In the genomic region with DNA sequence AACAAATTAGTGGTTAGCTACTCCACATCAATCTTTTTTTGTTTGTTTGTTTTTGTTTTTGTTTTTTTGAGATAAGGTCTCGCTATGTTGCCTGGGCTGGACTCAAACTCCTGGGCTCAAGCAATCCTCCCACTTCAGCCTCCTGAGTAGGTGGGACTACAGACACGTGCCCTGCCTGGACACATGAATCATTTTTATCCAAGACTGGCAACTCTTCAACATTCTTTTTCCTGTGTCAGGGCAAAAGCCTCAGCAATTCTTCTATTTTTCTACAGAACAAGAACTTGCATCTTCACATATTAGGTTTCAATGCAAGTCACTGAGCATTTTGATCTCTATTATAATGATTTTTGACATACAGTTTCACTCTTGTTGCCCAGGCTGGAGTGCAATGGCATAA, we compare ENCODE assay signal across 19 cellular contexts.
DNase-seq lines count a peak whose midpoint lies in the region; ATAC-seq and TF ChIP-seq lines count a peak whose summit lies in the region.
"Had no signal": no experiment of that assay in that cellular context is flagged by ENCODE, and none has a peak within 500 bp of the region (broad histone marks: within the 10 kb centered on the region; RNA-seq: fewer than 3 reads in every experiment).

No MANE protein-coding gene starts in this region.

- H2AK5ac ChIP-seq in mesendoderm (ENCODE audit: low read length): no peak overlapping the region

- no CpG with 5 or more reads among the region's 2 CpGs for WGBS in mesendoderm (ENCODE audit: extremely low coverage, insufficient coverage, low lambda C conversion rate)

- H2BK120ac ChIP-seq in mesendoderm (ENCODE audit: low read depth, low read length): no peak overlapping the region

- H3K27me3 Mint-ChIP-seq in stimulated activated naive CD8-positive, alpha-beta T cell treated with anti-CD3 and anti-CD28 coated beads, Interleukin-15, amount 100 ng/mL, for 72 hours: no peaks in the 10 kb centered on the region
- H3K27me3 Mint-ChIP-seq in activated T-helper 2 cell treated with anti-CD3 and anti-CD28 coated beads, Interferon-gamma antibody, Interleukin-2, Interleukin-4, amounts not matched to agents 10 μg/mL and 5 μg/mL and 100 μg/mL, durations not matched to agents 14 hours and 24 hours and 36 hours (ENCODE audit: low read depth): no peaks in the 10 kb centered on the region
- H3K27me3 Mint-ChIP-seq in activated T-cell treated with anti-CD3 and anti-CD28 coated beads, Interleukin-2, amount 50 U/mL, for 24 hours: peaks cover 2% of the 10 kb centered on the region

- CTCF ChIA-PET in HEK293 (lab: Yijun Ruan, JAX): no interaction called here

- POLR2A ChIA-PET in HEK293 (lab: Yijun Ruan, JAX): no interaction called here

- no peak for TF ChIP-seq CTCF in AG10803 (conservative IDR thresholded peaks at IDR 0.05; ENCODE audit: low read length)
- no peak for TF ChIP-seq CTCF in HEK293 (tag by site-specific recombination; IDR thresholded peaks at IDR 0.05)
- TF ChIP-seq CTCF in cardiac fibroblast (IDR thresholded peaks at IDR 0.05; ENCODE audit: low read depth, low read length): no peak

- H4K8ac ChIP-seq in mesendoderm (ENCODE audit: low read depth, low read length): no peak overlapping the region

- H3K27ac ChIP-seq in HEK293 (ENCODE audit: extremely low read depth, low read depth, low read length) (no peak overlapping the region), mesendoderm (ENCODE audit: low read depth, low read length) (no peak overlapping the region)
- H3K27ac ChIP-seq: Peyer's patch, SJCRH30 had no signal

- no peaks in the 10 kb centered on the region for H3K4me1 ChIP-seq in HEK293 (ENCODE audit: control insufficient read depth, insufficient read depth, low read length)
- no peaks in the 10 kb centered on the region for H3K4me1 ChIP-seq in mesendoderm (ENCODE audit: control insufficient read depth, low read depth, low read length)
- H3K4me1 ChIP-seq: Peyer's patch, SJCRH30 had no signal

- H3K56ac ChIP-seq in mesendoderm (ENCODE audit: low read length): no peak overlapping the region

- H3K79me1 ChIP-seq in mesendoderm (ENCODE audit: low read length): no peaks in the 10 kb centered on the region

- H3K4me3 ChIP-seq in AG10803 (ENCODE audit: low read length) (no peak overlapping the region), HEK293 (ENCODE audit: low read depth, low read length) (no peak overlapping the region), cardiac fibroblast (replicated peaks in 1 of 2; ENCODE audit: low read depth in 2 of 2, low read length in 2 of 2) (no peak overlapping the region), mesendoderm (ENCODE audit: low read length) (no peak overlapping the region)
- H3K4me3 ChIP-seq: GM12878, Peyer's patch, SJCRH30 had no signal

- H3K36me3 Mint-ChIP-seq in activated T-helper 2 cell treated with anti-CD3 and anti-CD28 coated beads, Interferon-gamma antibody, Interleukin-2, Interleukin-4, amounts not matched to agents 10 μg/mL and 5 μg/mL and 100 μg/mL, durations not matched to agents 14 hours and 24 hours and 36 hours (ENCODE audit: low read depth): no peaks in the 10 kb centered on the region
- H3K36me3 Mint-ChIP-seq in activated T-cell treated with anti-CD3 and anti-CD28 coated beads, Interleukin-2, amount 50 U/mL, for 24 hours (ENCODE audit: low read depth): no peaks in the 10 kb centered on the region
- H3K36me3 Mint-ChIP-seq: CD14-positive monocyte, IgD-negative memory B cell had no signal

- H3K23ac ChIP-seq in mesendoderm (ENCODE audit: low read length): no peak overlapping the region

- no peak overlapping the region for H3K18ac ChIP-seq in mesendoderm (ENCODE audit: low read length)

- no peaks in the 10 kb centered on the region for H3K27me3 ChIP-seq in mesendoderm (ENCODE audit: insufficient read depth, low read length, poor library complexity)
- H3K27me3 ChIP-seq: Peyer's patch, SJCRH30 had no signal

- intact Hi-C loops in activated T-helper 2 cell treated with anti-CD3 and anti-CD28 coated beads, Interferon-gamma antibody, Interleukin-2, Interleukin-4, amounts not matched to agents 10 μg/mL and 5 μg/mL and 100 μg/mL, durations not matched to agents 14 hours and 24 hours and 36 hours (cut with micrococcal nuclease): no loop called here

- no peaks in the 10 kb centered on the region for H3K9me3 ChIP-seq in HEK293 (ENCODE audit: control insufficient read depth, insufficient read depth, low read depth, low read length)
- H3K9me3 ChIP-seq: Peyer's patch, SJCRH30 had no signal

- H3K4me3 Mint-ChIP-seq in stimulated activated naive CD8-positive, alpha-beta T cell treated with anti-CD3 and anti-CD28 coated beads, Interleukin-15, amount 100 ng/mL, for 72 hours: no peak overlapping the region
- H3K4me3 Mint-ChIP-seq in activated T-helper 2 cell treated with anti-CD3 and anti-CD28 coated beads, Interferon-gamma antibody, Interleukin-2, Interleukin-4, amounts not matched to agents 10 μg/mL and 5 μg/mL and 100 μg/mL, durations not matched to agents 14 hours and 24 hours and 36 hours (ENCODE audit: low read depth): no peak overlapping the region
- no peak overlapping the region for H3K4me3 Mint-ChIP-seq in activated T-cell treated with anti-CD3 and anti-CD28 coated beads, Interleukin-2, amount 50 U/mL, for 24 hours
- H3K4me3 Mint-ChIP-seq: B cell, CD14-positive monocyte had no signal

- no peak overlapping the region for H3K27ac Mint-ChIP-seq in stimulated activated naive CD8-positive, alpha-beta T cell treated with anti-CD3 and anti-CD28 coated beads, Interleukin-15, amount 100 ng/mL, for 72 hours
- H3K27ac Mint-ChIP-seq in activated T-helper 2 cell treated with anti-CD3 and anti-CD28 coated beads, Interferon-gamma antibody, Interleukin-2, Interleukin-4, amounts not matched to agents 10 μg/mL and 5 μg/mL and 100 μg/mL, durations not matched to agents 14 hours and 24 hours and 36 hours: no peak overlapping the region
- no peak overlapping the region for H3K27ac Mint-ChIP-seq in activated T-cell treated with anti-CD3 and anti-CD28 coated beads, Interleukin-2, amount 50 U/mL, for 24 hours
- H3K27ac Mint-ChIP-seq: B cell, CD14-positive monocyte, IgD-negative memory B cell had no signal

- no peak overlapping the region for H2BK5ac ChIP-seq in mesendoderm (ENCODE audit: low read length)

- H4K5ac ChIP-seq in mesendoderm (ENCODE audit: low read length): no peak overlapping the region

- H3K4ac ChIP-seq in mesendoderm (ENCODE audit: low read depth, low read length): peak overlapping the region; percentile 50

- DNase-seq in AG10803 (ENCODE audit: low read depth) (peak; percentile 11), cardiac fibroblast (ENCODE audit: low read depth in 2 of 2) (peak; percentile 28), mesendoderm (no peak)
- DNase-seq in stimulated activated naive CD8-positive, alpha-beta T cell treated with anti-CD3 and anti-CD28 coated beads, Interleukin-15, amount 100 ng/mL, for 72 hours: no peak
- no peak for DNase-seq in activated T-helper 2 cell treated with anti-CD3 and anti-CD28 coated beads, Interferon-gamma antibody, Interleukin-2, Interleukin-4, amounts not matched to agents 10 μg/mL and 5 μg/mL and 100 μg/mL, durations not matched to agents 14 hours and 24 hours and 36 hours (ENCODE audit: low spot score)
- DNase-seq in activated T-cell treated with anti-CD3 and anti-CD28 coated beads, Interleukin-2, amount 50 U/mL, for 24 hours: no peak
- DNase-seq: NCI-H1694 treated with DMSO at 0.1 percent for 48 hours, NCI-H2081 treated with DMSO at 0.1 percent for 48 hours, NCI-H2171 treated with DMSO at 0.1 percent for 48 hours, NCI-H524 treated with DMSO at 0.1 percent for 48 hours, NCI-H82, Peyer's patch, SJCRH30 had no signal

- H3K4me2 ChIP-seq in mesendoderm (ENCODE audit: low read length): no peak overlapping the region

- H3K4me1 Mint-ChIP-seq in stimulated activated naive CD8-positive, alpha-beta T cell treated with anti-CD3 and anti-CD28 coated beads, Interleukin-15, amount 100 ng/mL, for 72 hours: no peaks in the 10 kb centered on the region
- no peaks in the 10 kb centered on the region for H3K4me1 Mint-ChIP-seq in activated T-helper 2 cell treated with anti-CD3 and anti-CD28 coated beads, Interferon-gamma antibody, Interleukin-2, Interleukin-4, amounts not matched to agents 10 μg/mL and 5 μg/mL and 100 μg/mL, durations not matched to agents 14 hours and 24 hours and 36 hours (ENCODE audit: low read depth)
- no peaks in the 10 kb centered on the region for H3K4me1 Mint-ChIP-seq in activated T-cell treated with anti-CD3 and anti-CD28 coated beads, Interleukin-2, amount 50 U/mL, for 24 hours (ENCODE audit: low read depth)
- H3K4me1 Mint-ChIP-seq: B cell, CD14-positive monocyte, IgD-negative memory B cell had no signal

- peaks cover 0 to 5% of the 10 kb centered on the region in 2 donors for H3K9me3 Mint-ChIP-seq in stimulated activated naive CD8-positive, alpha-beta T cell treated with anti-CD3 and anti-CD28 coated beads, Interleukin-15, amount 100 ng/mL, for 72 hours
- no peaks in the 10 kb centered on the region for H3K9me3 Mint-ChIP-seq in activated T-helper 2 cell treated with anti-CD3 and anti-CD28 coated beads, Interferon-gamma antibody, Interleukin-2, Interleukin-4, amounts not matched to agents 10 μg/mL and 5 μg/mL and 100 μg/mL, durations not matched to agents 14 hours and 24 hours and 36 hours
- no peaks in the 10 kb centered on the region for H3K9me3 Mint-ChIP-seq in activated T-cell treated with anti-CD3 and anti-CD28 coated beads, Interleukin-2, amount 50 U/mL, for 24 hours

- no peaks in the 10 kb centered on the region for H3K79me2 ChIP-seq in mesendoderm (ENCODE audit: control insufficient read depth, insufficient read depth, low read length)

- H3K36me3 ChIP-seq in HEK293 (ENCODE audit: control insufficient read depth in 2 of 2, insufficient read depth in 1 of 2, low read length in 2 of 2): no peaks in the 10 kb centered on the region
- H3K36me3 ChIP-seq in mesendoderm (ENCODE audit: control insufficient read depth, insufficient read depth, low read length): no peaks in the 10 kb centered on the region
- H3K36me3 ChIP-seq: Peyer's patch, SJCRH30 had no signal

- ATAC-seq in GM19397 (IDR thresholded peaks at IDR 0.05; ENCODE audit: unreplicated experiment): no peak
- no peak for ATAC-seq in stimulated activated naive CD8-positive, alpha-beta T cell treated with anti-CD3 and anti-CD28 coated beads, Interleukin-15, amount 100 ng/mL, for 72 hours
- ATAC-seq: GM12878 had no signal

- H3K9ac ChIP-seq in mesendoderm (ENCODE audit: low read length): no peak overlapping the region

- H2BK15ac ChIP-seq in mesendoderm (replicated peaks; ENCODE audit: low read depth): no peak overlapping the region

TF ChIP-seq in HEK293, 187 proteins besides CTCF, POLR2A, EP300 and RAD21 (continues in another document):
- TF ChIP-seq ZFHX2 (tag by site-specific recombination; conservative IDR thresholded peaks at IDR 0.05): 0 out of 2 replicates have a peak, but pooled peaks have one; percentile 12

Comparison
In these comparisons a context has a peak if more than half of its experiments do, and no peak if none do; other contexts are left out.
1. DNase-seq: peak in AG10803 (single experiment) and cardiac fibroblast (2 of 2); none in mesendoderm (single experiment), stimulated activated naive CD8-positive, alpha-beta T cell treated with anti-CD3 and anti-CD28 coated beads, Interleukin-15, amount 100 ng/mL, for 72 hours (0 of 2), activated T-helper 2 cell treated with anti-CD3 and anti-CD28 coated beads, Interferon-gamma antibody, Interleukin-2, Interleukin-4, amounts not matched to agents 10 μg/mL and 5 μg/mL and 100 μg/mL, durations not matched to agents 14 hours and 24 hours and 36 hours (single experiment) and activated T-cell treated with anti-CD3 and anti-CD28 coated beads, Interleukin-2, amount 50 U/mL, for 24 hours (single experiment).